Comparison of ENCODE assay signal across 12 cellular contexts in genomic region chr2:101844055-101844635, GRCh38.
DNase-seq lines count a peak whose midpoint lies in the region; ATAC-seq and TF ChIP-seq lines count a peak whose summit lies in the region.
"Had no signal": no experiment of that assay in that cellular context is flagged by ENCODE, and none has a peak within 500 bp of the region (broad histone marks: within the 10 kb centered on the region; RNA-seq: fewer than 3 reads in every experiment).

No MANE protein-coding gene starts in this region.

- H3K27me3 Mint-ChIP-seq in CD8-positive, alpha-beta memory T cell, result no peaks in the 10 kb centered on the region

- no peak for TF ChIP-seq CTCF in breast epithelium (IDR thresholded peaks at IDR 0.05)

- TF ChIP-seq POLR2A in breast epithelium (IDR thresholded peaks at IDR 0.05), result no peak

- POLR2A ChIA-PET in CD8-positive, alpha-beta memory T cell (lab: Charles Lee), result no interaction called here

- H3F3A ChIP-seq in GM23248 (ENCODE audit: insufficient read depth), result peaks cover 84% of the 10 kb centered on the region

- CTCF ChIA-PET in CD8-positive, alpha-beta memory T cell (lab: Charles Lee), result no interaction called here

- H4K20me1 ChIP-seq in GM23248 (ENCODE audit: insufficient read depth), result 0 out of 2 replicates have a peak, but pooled peaks cover 3% of the 10 kb centered on the region

- peaks cover 23 to 33% (median 27%) of the 10 kb centered on the region in 3 donors for H3K4me1 Mint-ChIP-seq in CD8-positive, alpha-beta memory T cell

- H3K36me3 ChIP-seq in GM23248 (ENCODE audit: low read depth) (peaks cover 79% of the 10 kb centered on the region), breast epithelium (no peaks in the 10 kb centered on the region), H7 (replicated peaks; ENCODE audit: control insufficient read depth, insufficient read depth, low read length) (peaks cover 17% of the 10 kb centered on the region)
- peaks cover 55% of the 10 kb centered on the region for H3K36me3 ChIP-seq in CD8-positive, alpha-beta memory T cell (ENCODE audit: insufficient read depth, low read length)

- H3K27ac ChIP-seq in GM23248, result peak overlapping the region; percentile 65
- peak overlapping the region; percentile 30 to 41 for H3K27ac ChIP-seq in breast epithelium
- no peak overlapping the region for H3K27ac ChIP-seq in CD8-positive, alpha-beta memory T cell (ENCODE audit: low read depth, low read length)
- H3K27ac ChIP-seq: RWPE1 had no signal

- DNase-seq in GM23248, result peak; percentile 87
- DNase-seq in breast epithelium (ENCODE audit: low spot score in 2 of 2), result no peak
- peak; percentile 23 for DNase-seq in hepatic stellate cell (ENCODE audit: low spot score)
- peak; percentile 37 for DNase-seq in smooth muscle cell of the brain vasculature (ENCODE audit: low read depth, low spot score)
- DNase-seq in CD8-positive, alpha-beta memory T cell, result no peak
- DNase-seq in globus pallidus (ENCODE audit: low spot score), result no peak
- DNase-seq in H7, result no peak
- DNase-seq: HCEC 1CT, NCI-H226 had no signal

- no peaks in the 10 kb centered on the region for H3K27me3 ChIP-seq in GM23248 (replicated peaks; ENCODE audit: insufficient read depth)
- H3K27me3 ChIP-seq in breast epithelium, result no peaks in the 10 kb centered on the region
- no peaks in the 10 kb centered on the region for H3K27me3 ChIP-seq in CD8-positive, alpha-beta memory T cell (ENCODE audit: insufficient read depth, low read length, poor library complexity, severe bottlenecking)
- no peaks in the 10 kb centered on the region for H3K27me3 ChIP-seq in H7 (ENCODE audit: control insufficient read depth, insufficient read depth, low read length)
- H3K27me3 ChIP-seq: tibial nerve had no signal

- H3K4me3 ChIP-seq in GM23248 (0 out of 2 replicates have a peak overlapping the region, but pooled peaks have one; percentile 5), breast epithelium (no peak overlapping the region), H7 (ENCODE audit: insufficient read depth, low read depth, low read length) (no peak overlapping the region)
- no peak overlapping the region for H3K4me3 ChIP-seq in CD8-positive, alpha-beta memory T cell (ENCODE audit: low read length)
- H3K4me3 ChIP-seq: tibial nerve had no signal

- no peak overlapping the region for H2AFZ ChIP-seq in GM23248

- no peaks in the 10 kb centered on the region for H3K9me2 ChIP-seq in GM23248 (ENCODE audit: insufficient read depth)

- peaks cover 86% of the 10 kb centered on the region for H3K79me2 ChIP-seq in GM23248 (ENCODE audit: insufficient read depth)

- H3K36me3 Mint-ChIP-seq in CD8-positive, alpha-beta memory T cell, result peaks cover 0 to 88% (median 50%) of the 10 kb centered on the region in 3 donors

- H3K9me3 Mint-ChIP-seq in CD8-positive, alpha-beta memory T cell, result no peaks in the 10 kb centered on the region

- H3K4me2 ChIP-seq in GM23248 (ENCODE audit: unreplicated experiment), result peak overlapping the region; percentile 40

- H3K27ac Mint-ChIP-seq in CD8-positive, alpha-beta memory T cell, result peak overlapping the region in 3 of 8 donors; percentile 23 to 40 (median 40)

- in situ Hi-C loops in GM23248 (cut with MboI), result loop anchor here (10.0 to 25.0 kb wide), 2 partner anchors 332 to 429 kb away; no protein-coding TSS in a partner anchor

- H3K4me1 ChIP-seq in GM23248 (ENCODE audit: insufficient read depth), result peaks cover 33% of the 10 kb centered on the region
- peaks cover 0 to 23% of the 10 kb centered on the region in 2 donors for H3K4me1 ChIP-seq in breast epithelium
- peaks cover 16% of the 10 kb centered on the region for H3K4me1 ChIP-seq in CD8-positive, alpha-beta memory T cell (ENCODE audit: insufficient read depth, low read length)

- H3K4me3 Mint-ChIP-seq in CD8-positive, alpha-beta memory T cell, result no peak overlapping the region

- H3K9me3 ChIP-seq in GM23248 (ENCODE audit: low read depth), result no peaks in the 10 kb centered on the region
- no peaks in the 10 kb centered on the region for H3K9me3 ChIP-seq in breast epithelium
- H3K9me3 ChIP-seq in CD8-positive, alpha-beta memory T cell (ENCODE audit: low read length), result no peaks in the 10 kb centered on the region
- H3K9me3 ChIP-seq: tibial nerve had no signal

- 88 to 92% methylated on average over 12 of the region's 12 CpGs for WGBS in GM23248 (ENCODE audit: low coverage in 1 of 2, low lambda C conversion rate in 2 of 2, missing lambda C conversion rate in 2 of 2), 2 experiments

- intact Hi-C loops in breast epithelium (cut with DNase I; ENCODE audit: low total_unique reads), result no loop called here

- H3K9ac ChIP-seq in GM23248, result 0 out of 2 replicates have a peak overlapping the region, but pooled peaks have one; percentile 17

- ATAC-seq in HG02870 (IDR thresholded peaks at IDR 0.05; ENCODE audit: unreplicated experiment), result no peak

Comparison
In these comparisons a context has a peak if more than half of its experiments do, and no peak if none do; other contexts are left out.
1. DNase-seq: peak in GM23248 (single experiment), hepatic stellate cell (single experiment) and smooth muscle cell of the brain vasculature (single experiment); none in breast epithelium (0 of 2), CD8-positive, alpha-beta memory T cell (0 of 5), globus pallidus (single experiment) and H7 (single experiment).